Comparison of ENCODE assay signal across 1 cellular context in the genomic region with DNA sequence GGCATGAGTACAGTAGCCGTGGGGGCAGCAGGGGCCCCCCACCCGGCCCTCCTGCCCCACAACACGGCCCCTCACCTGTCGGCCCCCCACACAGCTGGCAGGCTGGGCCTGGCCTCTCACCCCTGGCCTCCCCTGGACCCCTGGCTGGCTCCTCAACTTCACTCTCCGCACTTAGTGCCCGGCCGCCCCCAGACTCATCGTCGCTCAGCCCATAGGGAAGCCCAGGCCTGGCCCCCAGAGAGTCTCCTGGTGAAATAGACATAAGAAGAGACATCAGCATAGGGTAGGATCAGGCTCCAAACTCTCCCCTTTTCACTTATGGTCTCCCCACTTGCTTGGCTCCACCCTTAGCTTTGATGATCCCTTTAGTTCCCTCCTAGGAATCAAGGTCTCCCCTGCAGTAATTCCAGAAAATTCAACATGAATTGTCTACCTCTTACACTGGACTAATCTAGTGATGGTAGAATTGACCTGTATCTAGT.
TF ChIP-seq lines count a peak whose summit lies in the region.

No MANE protein-coding gene starts in this region.

TF ChIP-seq in endothelial cell of umbilical vein, 7 proteins besides CTCF, POLR2A, EP300 and RAD21:
- TF ChIP-seq FOS (IDR thresholded peaks at IDR 0.05; ENCODE audit: borderline replicate concordance, insufficient read depth, low read length) = no peak
- no peak for TF ChIP-seq GATA2 (IDR thresholded peaks at IDR 0.05; ENCODE audit: insufficient read depth, insufficient read length, low read depth, low read length)
- no peak for TF ChIP-seq EZH2 (IDR thresholded peaks at IDR 0.05; ENCODE audit: borderline replicate concordance, low read depth, low read length, severe bottlenecking)
- TF ChIP-seq JUN (IDR thresholded peaks at IDR 0.05; ENCODE audit: borderline replicate concordance, insufficient read depth, insufficient read length, low read depth) = no peak
- no peak for TF ChIP-seq POLR2AphosphoS5 (IDR thresholded peaks at IDR 0.05; ENCODE audit: insufficient read depth, low read depth, low read length)
- TF ChIP-seq MYC (IDR thresholded peaks at IDR 0.05; ENCODE audit: low read depth, low read length) = no peak
- TF ChIP-seq, protein P1, sequence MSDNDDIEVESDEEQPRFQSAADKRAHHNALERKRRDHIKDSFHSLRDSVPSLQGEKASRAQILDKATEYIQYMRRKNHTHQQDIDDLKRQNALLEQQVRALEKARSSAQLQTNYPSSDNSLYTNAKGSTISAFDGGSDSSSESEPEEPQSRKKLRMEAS (IDR thresholded peaks at IDR 0.05; ENCODE audit: insufficient read depth, insufficient read length) = no peak
